Comparison of ENCODE assay signal across 11 cellular contexts in genomic region chr9:136090768-136091581, GRCh38. TPM values are rescaled to one million over a fixed set of nuclear protein-coding genes. Genes with fewer than 3 reads are reported as not detected.
A peak's percentile ranks its signal among the peaks of the same experiment; 100 is the strongest.
DNase-seq lines count a peak whose midpoint lies in the region; ATAC-seq and TF ChIP-seq lines count a peak whose summit lies in the region.
"Had no signal": no experiment of that assay in that cellular context is flagged by ENCODE, and none has a peak within 500 bp of the region (broad histone marks: within the 10 kb centered on the region; RNA-seq: fewer than 3 reads in every experiment).

No MANE protein-coding gene starts in this region.

- no peaks in the 10 kb centered on the region for H4K20me1 ChIP-seq in fibroblast of lung (ENCODE audit: control insufficient read depth, extremely low read depth, insufficient read depth, low read length)

- H3K4me3 Mint-ChIP-seq in activated naive CD4-positive, alpha-beta T cell treated with anti-CD3 and anti-CD28 coated beads, Interleukin-2, amount 10 ng/mL, durations not matched to agents 7 days and 5 days = no peak overlapping the region

- peak overlapping the region; percentile 11 for H3K27ac ChIP-seq in AG04450 (ENCODE audit: low read depth, low read length)
- H3K27ac ChIP-seq in Panc1 (ENCODE audit: low read length) = peak overlapping the region; percentile 88
- no peak overlapping the region for H3K27ac ChIP-seq in fibroblast of lung (ENCODE audit: insufficient read depth, low read length)
- peak overlapping the region; percentile 75 for H3K27ac ChIP-seq in neutrophil
- H3K27ac ChIP-seq: PC-9 had no signal

- POLR2A ChIA-PET in AG04450 (lab: Yijun Ruan, JAX) = interaction anchor here (1.3 kb wide), 1 partner anchor 27 kb away, joined by 5 read pairs; no protein-coding TSS in a partner anchor
- POLR2A ChIA-PET in Panc1 (lab: Charles Lee) = interaction anchor here (0.7 kb wide), 1 partner anchor 39 kb away, joined by 12 read pairs; no protein-coding TSS in a partner anchor

- DNase-seq in AG04450 (ENCODE audit: low read depth, low spot score) (no peak), Panc1 (ENCODE audit: low read depth, low spot score) (no peak), fibroblast of lung (ENCODE audit: low read depth in 2 of 2) (peak in 1 of 2 donors; percentile 44), NCI-H2171 (lab: John Stamatoyannopoulos, UW) (no peak), GDM1 (lab: John Stamatoyannopoulos, UW) (no peak)
- no peak for DNase-seq in activated naive CD4-positive, alpha-beta T cell treated with anti-CD3 and anti-CD28 coated beads, Interleukin-2, amount 10 ng/mL, durations not matched to agents 7 days and 5 days
- DNase-seq: AML-193; PC-9; stimulated activated CD4-positive, alpha-beta T cell treated with anti-CD3 and anti-CD28 coated beads, Interleukin-4, amount 100 ng/mL, for 1 hour had no signal

- CTCF ChIA-PET in AG04450 (lab: Charles Lee) = interaction anchor here (0.7 to 2.1 kb wide), 3 partner anchors 27 to 42 kb away, joined by 3 to 33 read pairs (median 3); no protein-coding TSS in a partner anchor
- CTCF ChIA-PET in Panc1 (lab: Charles Lee) = no interaction called here
- CTCF ChIA-PET in activated naive CD4-positive, alpha-beta T cell treated with anti-CD3 and anti-CD28 coated beads, Interleukin-2, amount 10 ng/mL, durations not matched to agents 7 days and 5 days (lab: Charles Lee) = interaction anchor here (5.3 kb wide), 1 partner anchor 31 kb away, joined by 48 read pairs; no protein-coding TSS in a partner anchor

- no peaks in the 10 kb centered on the region for H3K27me3 ChIP-seq in AG04450 (ENCODE audit: control insufficient read depth, insufficient read depth, low read length)
- no peaks in the 10 kb centered on the region for H3K27me3 ChIP-seq in Panc1 (ENCODE audit: control insufficient read depth, insufficient read depth, low read length)
- no peaks in the 10 kb centered on the region for H3K27me3 ChIP-seq in fibroblast of lung (ENCODE audit: control insufficient read depth, insufficient read depth, low read length)
- no peaks in the 10 kb centered on the region for H3K27me3 ChIP-seq in neutrophil

- peaks cover 17% of the 10 kb centered on the region for H3K4me1 Mint-ChIP-seq in activated naive CD4-positive, alpha-beta T cell treated with anti-CD3 and anti-CD28 coated beads, Interleukin-2, amount 10 ng/mL, durations not matched to agents 7 days and 5 days

- no peak overlapping the region for H2AFZ ChIP-seq in fibroblast of lung (ENCODE audit: low read length)
- H2AFZ ChIP-seq: PC-9 had no signal

- H3K27ac Mint-ChIP-seq in activated naive CD4-positive, alpha-beta T cell treated with anti-CD3 and anti-CD28 coated beads, Interleukin-2, amount 10 ng/mL, durations not matched to agents 7 days and 5 days = no peak overlapping the region

- intact Hi-C loops in Panc1 (cut with micrococcal nuclease; ENCODE audit: unreplicated experiment) = no loop called here

- no peak overlapping the region for H3K4me3 ChIP-seq in AG04450 (ENCODE audit: low read depth, low read length)
- H3K4me3 ChIP-seq in Panc1 (ENCODE audit: low read depth in 2 of 2, low read length in 2 of 2) = peak overlapping the region; percentile 2 to 30
- H3K4me3 ChIP-seq in fibroblast of lung (replicated peaks in 1 of 4; ENCODE audit: control extremely low read depth in 1 of 4, insufficient read depth in 1 of 4, low read depth in 3 of 4, low read length in 4 of 4) = no peak overlapping the region
- H3K4me3 ChIP-seq in neutrophil (ENCODE audit: low read depth in 1 of 2, low read length in 1 of 2) = no peak overlapping the region
- H3K4me3 ChIP-seq: PC-9 had no signal

- H3K4me2 ChIP-seq in fibroblast of lung (ENCODE audit: extremely low read depth, insufficient read depth, low read length) = no peak overlapping the region
- H3K4me2 ChIP-seq: PC-9 had no signal

- H3K36me3 ChIP-seq in Panc1 (ENCODE audit: control insufficient read depth, insufficient read depth, low read length) (no peaks in the 10 kb centered on the region), fibroblast of lung (ENCODE audit: control insufficient read depth, insufficient read depth, low read length) (peaks cover 4% of the 10 kb centered on the region), neutrophil (no peaks in the 10 kb centered on the region)

- H3K79me2 ChIP-seq in fibroblast of lung (ENCODE audit: control insufficient read depth, insufficient read depth, low read length) = peaks cover 75% of the 10 kb centered on the region

- no TSS peak for BruUV-seq in Panc1 (replicated peaks; lab: Mats Ljungman, UMichigan)

- H3K4me1 ChIP-seq in Panc1 (ENCODE audit: control insufficient read depth, insufficient read depth, low read length) (peaks cover 65% of the 10 kb centered on the region), fibroblast of lung (ENCODE audit: control insufficient read depth, extremely low read depth, insufficient read depth, low read length) (peaks cover 8% of the 10 kb centered on the region), neutrophil (ENCODE audit: control insufficient read depth in 1 of 2, insufficient read depth in 1 of 2, low read depth in 1 of 2, low read length in 1 of 2) (peaks cover 47 to 69% of the 10 kb centered on the region in 2 experiments)

- H3K36me3 Mint-ChIP-seq in activated naive CD4-positive, alpha-beta T cell treated with anti-CD3 and anti-CD28 coated beads, Interleukin-2, amount 10 ng/mL, durations not matched to agents 7 days and 5 days = no peaks in the 10 kb centered on the region

- in situ Hi-C loops in Panc1 (cut with HindIII; ENCODE audit: low pct_unique_long_range_greater_than_20kb, low sequenced_read_pairs) = no loop called here

- no peaks in the 10 kb centered on the region for H3K9me3 Mint-ChIP-seq in activated naive CD4-positive, alpha-beta T cell treated with anti-CD3 and anti-CD28 coated beads, Interleukin-2, amount 10 ng/mL, durations not matched to agents 7 days and 5 days

- ATAC-seq in Panc1 = peak; percentile 48
- no peak for ATAC-seq in HG02973 (IDR thresholded peaks at IDR 0.05; ENCODE audit: unreplicated experiment)

- no peak for TF ChIP-seq CTCF in AG04450 (IDR thresholded peaks at IDR 0.05; ENCODE audit: low read depth, low read length)
- no peak for TF ChIP-seq CTCF in Panc1 (IDR thresholded peaks at IDR 0.05)
- TF ChIP-seq CTCF in fibroblast of lung (conservative IDR thresholded peaks at IDR 0.05 in 1 of 2, IDR thresholded peaks at IDR 0.05 in 1 of 2; ENCODE audit: low read depth in 1 of 2, low read length in 2 of 2) = no peak
- no peak for TF ChIP-seq CTCF in neutrophil (IDR thresholded peaks at IDR 0.05)

- H3K9ac ChIP-seq in fibroblast of lung (ENCODE audit: insufficient read depth, low read length) = peak overlapping the region; percentile 0

- H3K27me3 Mint-ChIP-seq in activated naive CD4-positive, alpha-beta T cell treated with anti-CD3 and anti-CD28 coated beads, Interleukin-2, amount 10 ng/mL, durations not matched to agents 7 days and 5 days = peaks cover 37% of the 10 kb centered on the region

- H3K9me3 ChIP-seq in AG04450 (ENCODE audit: control insufficient read depth, insufficient read depth, low read length) (no peaks in the 10 kb centered on the region; the same call in 1 of the 2 replicates), Panc1 (ENCODE audit: control insufficient read depth, insufficient read depth, low read depth, low read length) (no peaks in the 10 kb centered on the region), fibroblast of lung (ENCODE audit: control insufficient read depth, insufficient read depth, low read depth, low read length) (no peaks in the 10 kb centered on the region), neutrophil (no peaks in the 10 kb centered on the region)

RNA-seq across cellular contexts. Expression of gene NACC2, which starts 4.1 kb away (rescaled TPM):
- polyA plus RNA-seq in AG04450 (2011; rRNA removed) = 11.7 and 12.2 TPM in 2 replicates
- 12.9 and 14.1 TPM in 2 replicates for polyA minus RNA-seq in AG04450 (2011; rRNA and poly(A)+ RNA removed)
- total RNA-seq in Panc1 (2021; ENCODE audit: unreplicated experiment) = 62.0 TPM
- 46.2 TPM for polyA plus RNA-seq in Panc1 (2012; ENCODE audit: insufficient read length)
- total RNA-seq in fibroblast of lung = 18.2 and 18.5 TPM in 2 replicates
- polyA plus RNA-seq in fibroblast of lung = 12.3 and 14.4 TPM in 2 replicates
- polyA plus RNA-seq in fibroblast of lung (2012) = 19.3 and 19.8 TPM in 2 replicates
- polyA minus RNA-seq in fibroblast of lung (ENCODE audit: low replicate concordance) = 18.7 and 24.5 TPM in 2 replicates

RNA-seq across cellular contexts. Expression of gene TMEM250, which starts 27.7 kb away (rescaled TPM):
- polyA plus RNA-seq in AG04450 (2011; rRNA removed) (8.8 and 12.7 TPM in 2 replicates), fibroblast of lung (13.3 and 13.6 TPM in 2 replicates)
- polyA minus RNA-seq in AG04450 (2011; rRNA and poly(A)+ RNA removed) = 10.6 and 12.1 TPM in 2 replicates
- total RNA-seq in Panc1 (2021; ENCODE audit: unreplicated experiment) (34.0 TPM), fibroblast of lung (43.3 and 48.0 TPM in 2 replicates)
- 41.1 TPM for polyA plus RNA-seq in Panc1 (2012; ENCODE audit: insufficient read length)
- polyA plus RNA-seq in fibroblast of lung (2012) = 23.7 and 26.1 TPM in 2 replicates
- polyA minus RNA-seq in fibroblast of lung (ENCODE audit: low replicate concordance) = 15.6 and 19.8 TPM in 2 replicates

Comparison
In these comparisons a context has a peak if more than half of its experiments do, and no peak if none do; other contexts are left out.
1. H3K4me3 ChIP-seq: peak in Panc1 (2 of 2); none in AG04450 (single experiment), fibroblast of lung (0 of 4) and neutrophil (0 of 2).